Comparison of ENCODE assay signal across 1 cellular context in the genomic region with DNA sequence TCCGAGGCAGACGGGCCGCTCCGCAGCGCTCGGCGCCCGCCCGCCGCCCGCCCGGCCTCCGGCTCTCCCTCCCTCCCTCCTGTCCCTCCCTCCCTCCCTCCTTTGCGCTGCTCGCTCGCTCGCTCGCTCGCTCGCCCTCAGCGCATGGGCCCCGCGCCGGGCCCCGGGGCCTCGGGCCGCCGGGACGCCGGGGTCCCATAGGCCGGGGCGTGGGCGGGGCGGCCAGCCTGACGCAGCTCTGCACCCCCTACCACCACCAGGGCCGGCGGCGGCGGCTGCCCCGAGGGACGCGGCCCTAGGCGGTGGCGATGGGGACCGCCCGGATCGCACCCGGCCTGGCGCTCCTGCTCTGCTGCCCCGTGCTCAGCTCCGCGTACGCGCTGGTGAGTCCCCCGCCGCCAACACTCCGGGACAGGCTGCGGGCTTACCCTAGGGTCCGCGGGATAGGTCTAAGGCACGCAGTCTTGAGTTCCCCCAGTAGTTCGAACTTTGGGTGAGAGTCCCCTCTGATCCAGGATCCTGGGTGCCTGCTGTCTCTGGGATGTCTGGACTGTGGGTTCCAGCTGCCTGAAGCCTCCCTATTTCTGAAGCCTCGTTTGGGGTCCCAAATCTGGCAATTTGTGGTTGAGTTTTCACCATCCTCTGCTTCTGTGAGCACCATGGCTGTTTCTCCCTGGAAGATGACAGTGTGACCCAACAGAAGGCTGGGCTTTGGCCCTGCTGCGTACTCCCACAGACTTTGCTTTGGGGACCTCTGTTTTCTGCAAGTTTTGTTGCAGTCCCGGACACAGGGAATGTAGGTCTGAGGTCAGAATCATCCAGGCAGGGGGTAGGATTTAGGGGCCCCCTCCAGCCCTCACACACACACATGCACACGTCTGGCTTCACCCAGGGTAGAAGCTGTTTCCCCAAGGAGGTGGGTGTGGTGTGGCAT.
TF ChIP-seq lines count a peak whose summit lies in the region.

No MANE protein-coding gene starts in this region.

TF ChIP-seq in A549, 52 proteins besides CTCF, POLR2A, EP300 and RAD21:
- TF ChIP-seq SMC3 (IDR thresholded peaks at IDR 0.05) (no peak), HOXB13 (CRISPR knock-in tag; IDR thresholded peaks at IDR 0.05; ENCODE audit: low read depth) (no peak), NFE2L2 (conservative IDR thresholded peaks at IDR 0.05; ENCODE audit: low read length) (no peak), MAZ (IDR thresholded peaks at IDR 0.05; ENCODE audit: borderline replicate concordance, low read depth, low read length) (no peak), CHD4 (IDR thresholded peaks at IDR 0.05; ENCODE audit: borderline replicate concordance) (no peak), ZC3H11A (IDR thresholded peaks at IDR 0.05) (no peak), KDM1A (IDR thresholded peaks at IDR 0.05; ENCODE audit: low read depth) (no peak), ZNF302 (CRISPR knock-in tag; IDR thresholded peaks at IDR 0.05) (no peak), EHMT2 (IDR thresholded peaks at IDR 0.05; ENCODE audit: low read depth) (no peak), KDM5A (IDR thresholded peaks at IDR 0.05) (no peak), ZSCAN20 (CRISPR knock-in tag; IDR thresholded peaks at IDR 0.05) (no peak), FOXS1 (CRISPR knock-in tag; IDR thresholded peaks at IDR 0.05) (no peak), RARB (CRISPR knock-in tag; IDR thresholded peaks at IDR 0.05) (no peak), BHLHE40 (IDR thresholded peaks at IDR 0.05; ENCODE audit: low read depth, low read length) (no peak), JUN (IDR thresholded peaks at IDR 0.05) (no peak), NR3C1 (IDR thresholded peaks at IDR 0.05) (no peak), HOXB5 (CRISPR knock-in tag; IDR thresholded peaks at IDR 0.05) (no peak)
- TF ChIP-seq, protein P1, sequence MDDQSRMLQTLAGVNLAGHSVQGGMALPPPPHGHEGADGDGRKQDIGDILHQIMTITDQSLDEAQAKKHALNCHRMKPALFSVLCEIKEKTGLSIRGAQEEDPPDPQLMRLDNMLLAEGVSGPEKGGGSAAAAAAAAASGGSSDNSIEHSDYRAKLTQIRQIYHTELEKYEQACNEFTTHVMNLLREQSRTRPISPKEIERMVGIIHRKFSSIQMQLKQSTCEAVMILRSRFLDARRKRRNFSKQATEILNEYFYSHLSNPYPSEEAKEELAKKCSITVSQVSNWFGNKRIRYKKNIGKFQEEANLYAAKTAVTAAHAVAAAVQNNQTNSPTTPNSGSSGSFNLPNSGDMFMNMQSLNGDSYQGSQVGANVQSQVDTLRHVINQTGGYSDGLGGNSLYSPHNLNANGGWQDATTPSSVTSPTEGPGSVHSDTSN (IDR thresholded peaks at IDR 0.05), result no peak
- TF ChIP-seq, protein P2, sequence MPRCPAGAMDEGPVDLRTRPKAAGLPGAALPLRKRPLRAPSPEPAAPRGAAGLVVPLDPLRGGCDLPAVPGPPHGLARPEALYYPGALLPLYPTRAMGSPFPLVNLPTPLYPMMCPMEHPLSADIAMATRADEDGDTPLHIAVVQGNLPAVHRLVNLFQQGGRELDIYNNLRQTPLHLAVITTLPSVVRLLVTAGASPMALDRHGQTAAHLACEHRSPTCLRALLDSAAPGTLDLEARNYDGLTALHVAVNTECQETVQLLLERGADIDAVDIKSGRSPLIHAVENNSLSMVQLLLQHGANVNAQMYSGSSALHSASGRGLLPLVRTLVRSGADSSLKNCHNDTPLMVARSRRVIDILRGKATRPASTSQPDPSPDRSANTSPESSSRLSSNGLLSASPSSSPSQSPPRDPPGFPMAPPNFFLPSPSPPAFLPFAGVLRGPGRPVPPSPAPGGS (IDR thresholded peaks at IDR 0.05), result no peak
